ENCODE assay signal across 8 cellular contexts in the genomic region with DNA sequence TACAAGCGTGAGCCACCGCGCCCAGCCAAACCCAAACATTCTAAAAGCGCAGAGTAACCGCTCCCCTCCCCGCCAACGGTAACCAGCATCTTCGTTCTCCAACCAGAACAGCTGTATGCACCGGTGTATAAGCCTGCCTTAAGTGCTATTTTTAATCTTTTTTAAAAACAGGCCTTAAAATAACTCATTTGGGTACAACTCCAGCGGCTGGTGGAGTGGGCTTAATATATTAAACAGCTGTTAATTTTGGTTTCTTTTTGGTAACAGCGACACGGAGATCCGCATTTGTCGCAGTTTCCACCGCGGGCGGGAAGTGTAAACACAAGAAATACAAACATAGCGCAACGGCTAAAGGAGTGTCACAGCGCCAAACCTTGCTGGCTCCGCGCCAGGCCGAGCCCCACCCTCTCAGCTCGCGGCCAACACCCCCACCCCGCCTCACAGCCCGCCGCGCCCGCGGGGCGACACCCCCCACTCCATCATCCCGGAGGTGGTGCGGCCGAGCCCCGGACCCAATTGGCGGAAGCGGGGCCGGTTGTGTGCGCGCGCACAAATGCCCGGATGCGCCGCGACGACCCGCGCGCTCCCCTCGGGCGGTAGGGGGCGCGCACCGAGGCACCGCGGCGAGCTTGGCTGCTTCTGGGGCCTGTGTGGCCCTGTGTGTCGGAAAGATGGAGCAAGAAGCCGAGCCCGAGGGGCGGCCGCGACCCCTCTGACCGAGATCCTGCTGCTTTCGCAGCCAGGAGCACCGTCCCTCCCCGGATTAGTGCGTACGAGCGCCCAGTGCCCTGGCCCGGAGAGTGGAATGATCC. TPM values are rescaled to one million over a fixed set of nuclear protein-coding genes. Genes with fewer than 3 reads are reported as not detected.
DNase-seq lines count a peak whose midpoint lies in the region; ATAC-seq, FAIRE-seq and TF ChIP-seq lines count a peak whose summit lies in the region.

A gene (plus strand): TSS at position 602 of the 812 bp plus-strand sequence. CDS start 301 bp downstream, outside the sequence.

- peak within 1 kb of the TSS; percentile 97 for H3K27ac ChIP-seq in angular gyrus (ENCODE audit: low read depth, low read length)
- H3K27ac ChIP-seq in right atrium auricular region: peak within 1 kb of the TSS; percentile 98 to 99
- peak within 1 kb of the TSS; percentile 86 for H3K27ac ChIP-seq in rectal smooth muscle tissue (ENCODE audit: low read depth, low read length)
- H3K27ac ChIP-seq in vagina: peak within 1 kb of the TSS; percentile 100

- H3K27me3 ChIP-seq in right atrium auricular region (no peaks in the 10 kb centered on the region), rectal smooth muscle tissue (ENCODE audit: control insufficient read depth, insufficient read depth, low read length) (no peaks in the 10 kb centered on the region), vagina (no peaks in the 10 kb centered on the region)

- H3K4me1 ChIP-seq in right atrium auricular region (peaks cover 0 to 24% of the 10 kb centered on the region in 2 donors), rectal smooth muscle tissue (ENCODE audit: control insufficient read depth, insufficient read depth, low read length) (peaks cover 5% of the 10 kb centered on the region), vagina (peaks cover 41% of the 10 kb centered on the region)

- peak; percentile 95 for FAIRE-seq in GM18507 (lab: Jason Lieb, UNC)

- H3K4me3 ChIP-seq in right atrium auricular region (peak within 1 kb of the TSS; percentile 85 to 98), rectal smooth muscle tissue (ENCODE audit: low read length) (peak within 1 kb of the TSS; percentile 71), vagina (peak within 1 kb of the TSS; percentile 65 to 98)

- no peaks in the 10 kb centered on the region for H3K9me3 ChIP-seq in right atrium auricular region
- no peaks in the 10 kb centered on the region for H3K9me3 ChIP-seq in vagina

- TF ChIP-seq POLR2A in vagina (IDR thresholded peaks at IDR 0.05): peak in 1 of 2 donors; percentile 89

- peak within 1 kb of the TSS; percentile 62 for H3K9ac ChIP-seq in rectal smooth muscle tissue (ENCODE audit: low read length)

- intact Hi-C loops in vagina (cut with DNase I): no loop called here

- TF ChIP-seq CTCF in right atrium auricular region (IDR thresholded peaks at IDR 0.05) (peak; percentile 66 to 93), vagina (IDR thresholded peaks at IDR 0.05) (peak in 2 of 3 experiments; percentile 82 to 85)

- H3K36me3 ChIP-seq in right atrium auricular region: peaks cover 35% of the 10 kb centered on the region
- peaks cover 2% of the 10 kb centered on the region for H3K36me3 ChIP-seq in rectal smooth muscle tissue (ENCODE audit: control insufficient read depth, insufficient read depth, low read length)
- H3K36me3 ChIP-seq in vagina: peaks cover 0 to 17% of the 10 kb centered on the region in 2 donors

- peak; percentile 67 for ATAC-seq in HG02973 (IDR thresholded peaks at IDR 0.05; ENCODE audit: unreplicated experiment)

- DNase-seq in GM18507 (ENCODE audit: extremely low spot score, insufficient read length, low read depth): peak; percentile 86
- peak; percentile 69 for DNase-seq in NCI-H187 treated with DMSO at 0.1 percent for 48 hours (lab: John Stamatoyannopoulos, UW)
- peak; percentile 89 to 99 (median 98) for DNase-seq in T-helper 2 cell
- DNase-seq in right atrium auricular region (ENCODE audit: low spot score): peak; percentile 94
- peak in 1 of 2 donors; percentile 96 for DNase-seq in vagina (ENCODE audit: extremely low spot score in 2 of 2)

RNA-seq across cellular contexts. Expression of the gene that starts here (rescaled TPM):
- total RNA-seq in right atrium auricular region: 10 to 100 TPM; 36.0 to 36.6 TPM
- 75.9 TPM for total RNA-seq in vagina
